In the genomic region with DNA sequence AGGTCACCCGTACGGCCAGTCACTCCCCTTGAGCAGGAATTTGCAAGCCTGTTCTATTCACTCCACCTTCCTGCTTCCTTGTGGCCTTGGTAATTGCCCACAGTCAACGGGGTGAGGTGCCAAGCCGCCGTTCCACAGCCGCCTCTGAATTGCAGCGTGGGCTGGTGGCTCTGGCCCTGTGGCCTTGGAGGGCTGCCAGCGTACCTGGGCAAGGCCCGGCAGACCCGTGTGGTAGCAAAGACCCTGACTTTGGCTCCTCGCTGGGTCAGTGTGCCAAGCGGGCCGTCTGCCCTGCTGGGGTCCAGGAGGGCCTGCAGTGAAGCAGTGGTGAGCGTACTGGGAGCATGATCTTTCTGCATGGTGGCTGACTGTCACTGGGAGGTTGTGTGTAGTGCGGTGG, we compare ENCODE assay signal across 13 cellular contexts. TPM values are rescaled to one million over a fixed set of nuclear protein-coding genes. Genes with fewer than 3 reads are reported as not detected.
A peak's percentile ranks its signal among the peaks of the same experiment; 100 is the strongest.
DNase-seq lines count a peak whose midpoint lies in the region; ATAC-seq and TF ChIP-seq lines count a peak whose summit lies in the region.
"Had no signal": no experiment of that assay in that cellular context is flagged by ENCODE, and none has a peak within 500 bp of the region (broad histone marks: within the 10 kb centered on the region; RNA-seq: fewer than 3 reads in every experiment).

No MANE protein-coding gene starts in this region.

- ATAC-seq in heart right ventricle, result no peak
- no peak for ATAC-seq in Right ventricle myocardium inferior
- no peak for ATAC-seq in natural killer cell
- no peak for ATAC-seq in HG02885 (IDR thresholded peaks at IDR 0.05; ENCODE audit: poor library complexity, unreplicated experiment)
- ATAC-seq: PC-3 had no signal

- peaks cover 58% of the 10 kb centered on the region for H3K79me2 ChIP-seq in smooth muscle cell (ENCODE audit: low read depth)

- H3K9me3 Mint-ChIP-seq in natural killer cell, result no peaks in the 10 kb centered on the region
- H3K9me3 Mint-ChIP-seq: HFFc6 had no signal

- intact Hi-C loops in heart right ventricle (cut with DNase I) (no loop called here), Right ventricle myocardium inferior (cut with DNase I) (no loop called here), dorsolateral prefrontal cortex (cut with DNase I) (loop anchor here (10.0 kb wide), 2 partner anchors 430 to 580 kb away; partner anchors contain the start of gene ZNF469 (in 1 of the 2)), natural killer cell (cut with micrococcal nuclease) (loop anchor here (5.0 kb wide), 3 partner anchors 32 to 497 kb away; partner anchors contain the start of genes KLHDC4 and ZFPM1)

- peaks cover 0 to 24% (median 0%) of the 10 kb centered on the region in 9 donors for H3K36me3 ChIP-seq in heart right ventricle
- no peaks in the 10 kb centered on the region for H3K36me3 ChIP-seq in smooth muscle cell (ENCODE audit: low read depth)

- H2AFZ ChIP-seq in smooth muscle cell (ENCODE audit: low read depth), result no peak overlapping the region

- 71 to 75% methylated on average over 15 of the region's 15 CpGs for WGBS in heart right ventricle, 2 donors
- WGBS in smooth muscle cell (ENCODE audit: low lambda C conversion rate), result 86% methylated on average over 15 of the region's 15 CpGs

- TF ChIP-seq CTCF in heart right ventricle (IDR thresholded peaks at IDR 0.05) (no peak), dorsolateral prefrontal cortex (IDR thresholded peaks at IDR 0.05 in 54 of 56, conservative IDR thresholded peaks at IDR 0.05 in 2 of 56; ENCODE audit: low read depth in 1 of 56, partially characterized antibody in 56 of 56) (no peak), natural killer cell (IDR thresholded peaks at IDR 0.05) (no peak), smooth muscle cell (IDR thresholded peaks at IDR 0.05; ENCODE audit: borderline replicate concordance, insufficient read depth, poor library complexity, severe bottlenecking) (no peak)

- DNase-seq in heart right ventricle (no peak), Right ventricle myocardium inferior (ENCODE audit: missing footprints) (no peak), dorsolateral prefrontal cortex (no peak), natural killer cell (no peak), COLO829 (ENCODE audit: low spot score) (no peak), NCI-H1694 (lab: John Stamatoyannopoulos, UW) (no peak), smooth muscle cell (lab: John Stamatoyannopoulos, UW; ENCODE audit: unreplicated experiment) (no peak)
- DNase-seq: HFFc6, NCI-H146, PC-3, small intestine had no signal

- H3K27ac Mint-ChIP-seq in natural killer cell, result peak overlapping the region; percentile 96 to 98

- H3K4me1 Mint-ChIP-seq in natural killer cell, result peaks cover 73 to 74% of the 10 kb centered on the region in 2 donors

- H3K4me2 ChIP-seq in smooth muscle cell, result no peak overlapping the region

- H3K9me3 ChIP-seq in heart right ventricle, result no peaks in the 10 kb centered on the region
- no peaks in the 10 kb centered on the region for H3K9me3 ChIP-seq in smooth muscle cell (replicated peaks; ENCODE audit: low read depth)

- peak overlapping the region in 8 of 10 donors; percentile 15 to 100 (median 64) for H3K27ac ChIP-seq in heart right ventricle
- H3K27ac ChIP-seq in dorsolateral prefrontal cortex, result peak overlapping the region in 46 of 59 donors; percentile 2 to 100 (median 56)
- no peak overlapping the region for H3K27ac ChIP-seq in smooth muscle cell (ENCODE audit: low read depth)

- H3F3A ChIP-seq in smooth muscle cell (ENCODE audit: low read depth), result peaks cover 6% of the 10 kb centered on the region

- H3K27me3 Mint-ChIP-seq in natural killer cell (ENCODE audit: low read depth in 2 of 2), result no peaks in the 10 kb centered on the region

- no peak overlapping the region for H3K9ac ChIP-seq in smooth muscle cell (ENCODE audit: low read depth)

- H3K4me3 ChIP-seq in heart right ventricle (no peak overlapping the region), dorsolateral prefrontal cortex (peak overlapping the region in 5 of 59 donors; percentile 3 to 27 (median 10)), smooth muscle cell (no peak overlapping the region)

- H4K20me1 ChIP-seq in smooth muscle cell (ENCODE audit: low read depth), result peaks cover 17% of the 10 kb centered on the region

- H3K4me3 Mint-ChIP-seq in natural killer cell, result peak overlapping the region; percentile 41
- H3K4me3 Mint-ChIP-seq: HFFc6 had no signal

- H3K36me3 Mint-ChIP-seq in natural killer cell, result no peaks in the 10 kb centered on the region

- H3K27me3 ChIP-seq in heart right ventricle (no peaks in the 10 kb centered on the region), dorsolateral prefrontal cortex (no peaks in the 10 kb centered on the region), smooth muscle cell (ENCODE audit: low read depth) (no peaks in the 10 kb centered on the region)

- H3K4me1 ChIP-seq in heart right ventricle (peaks cover 9 to 65% (median 54%) of the 10 kb centered on the region in 9 donors), smooth muscle cell (ENCODE audit: low read depth) (peaks cover 14% of the 10 kb centered on the region)

RNA-seq across cellular contexts. Expression of gene BANP, which starts 3.6 kb away (rescaled TPM):
- total RNA-seq in heart right ventricle (10 to 100 TPM in 9 of 10 donors, 1 to 10 TPM in 1; 9.3 to 20.4 (median 14.3) TPM), Right ventricle myocardium inferior (12.8 TPM), dorsolateral prefrontal cortex (10 to 100 TPM; 17.6 to 85.0 (median 34.7) TPM), natural killer cell (100 to 1,000 TPM in 2 of 3 donors, 10 to 100 TPM in 1; 88.8 to 117 (median 117) TPM), smooth muscle cell (19.5 and 19.9 TPM in 2 replicates)
- polyA plus RNA-seq in heart right ventricle (10 to 100 TPM in 1 of 2 donors, 1 to 10 TPM in 1; 6.1 to 11.3 TPM), smooth muscle cell (11.5 and 19.5 TPM in 2 replicates)

RNA-seq across cellular contexts. Expression of gene CA5A, which starts 18.5 kb away (rescaled TPM):
- under 1 TPM in 4 of 10 donors, not detected in 6; 0.15 to 0.65 (median 0.27) TPM for total RNA-seq in heart right ventricle
- under 1 TPM in 1 of 2 donors, not detected in 1; 0.29 TPM for polyA plus RNA-seq in heart right ventricle
- total RNA-seq in Right ventricle myocardium inferior, result not detected
- 1 to 10 TPM in 22 of 120 experiments, under 1 TPM in 64, not detected in 34; 0.06 to 2.7 (median 0.56) TPM for total RNA-seq in dorsolateral prefrontal cortex
- not detected for total RNA-seq in natural killer cell
- total RNA-seq in smooth muscle cell, result not detected in 2 replicates
- not detected in 2 replicates for polyA plus RNA-seq in smooth muscle cell
- total RNA-seq: HFFc6, PC-3 had no signal
- polyA plus RNA-seq: adipose tissue, small intestine had no signal

Comparison
In these comparisons a context has a peak if more than half of its experiments do, and no peak if none do; other contexts are left out.
1. intact Hi-C loops: an anchor here in dorsolateral prefrontal cortex (10.0 kb wide) and natural killer cell (5.0 kb wide); none called in heart right ventricle and Right ventricle myocardium inferior.